Comparison of ENCODE assay signal across 9 cellular contexts in the genomic region with DNA sequence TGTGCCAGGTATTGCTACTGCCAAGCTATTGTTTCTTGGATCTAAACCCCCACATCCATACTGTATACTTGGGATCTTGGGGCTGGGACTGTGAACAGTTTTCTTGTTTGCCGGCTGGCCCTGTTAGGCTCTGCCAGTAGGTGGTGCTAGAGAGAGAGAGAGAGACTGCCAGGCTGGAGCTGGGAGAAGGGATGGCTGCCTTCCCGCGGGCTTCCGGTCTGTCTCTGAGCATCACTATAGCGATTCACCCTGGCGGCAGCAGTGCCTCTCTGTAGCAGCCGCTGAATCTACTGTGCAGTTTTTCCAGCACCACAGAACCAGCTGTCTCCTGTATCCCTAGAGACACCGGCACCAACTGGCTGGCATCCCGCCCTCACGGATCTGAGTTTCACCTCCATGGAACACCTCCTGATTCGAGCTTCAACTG.
A peak's percentile ranks its signal among the peaks of the same experiment; 100 is the strongest.
DNase-seq lines count a peak whose midpoint lies in the region; ATAC-seq and TF ChIP-seq lines count a peak whose summit lies in the region.
"Had no signal": no experiment of that assay in that cellular context is flagged by ENCODE, and none has a peak within 500 bp of the region (broad histone marks: within the 10 kb centered on the region; RNA-seq: fewer than 3 reads in every experiment).

No MANE protein-coding gene starts in this region.

- no peaks in the 10 kb centered on the region for H3K9me3 ChIP-seq in HEK293 (ENCODE audit: control insufficient read depth, insufficient read depth, low read depth, low read length)

- peak; percentile 76; the same call in 1 of the 2 replicates for TF ChIP-seq CTCF in HEK293 (tag by site-specific recombination; IDR thresholded peaks at IDR 0.05)
- TF ChIP-seq CTCF in coronary artery (IDR thresholded peaks at IDR 0.05): peak; percentile 26

- H3K36me3 ChIP-seq in HEK293 (ENCODE audit: control insufficient read depth in 2 of 2, insufficient read depth in 1 of 2, low read length in 2 of 2): no peaks in the 10 kb centered on the region

- DNase-seq in GM04504 (ENCODE audit: low read depth): peak; percentile 2
- DNase-seq in NCI-H2029 (lab: John Stamatoyannopoulos, UW): peak; percentile 61
- DNase-seq in activated CD4-positive, CD25-positive, alpha-beta regulatory T cell treated with anti-CD3 and anti-CD28 coated beads, Interleukin-2, amount 50 U/mL, for 72 hours: peak; percentile 50
- no peak for DNase-seq in coronary artery (ENCODE audit: low spot score)
- peak; percentile 60 for DNase-seq in medulla oblongata (ENCODE audit: extremely low spot score)
- DNase-seq in stimulated activated naive B cell treated with anti-CD40 and anti-IgM and Interleukin-4, amounts not matched to agents 10 μg/mL and 1 μg/mL and 100 μg/mL, for 72 hours: no peak

- H3K27ac ChIP-seq in HEK293 (ENCODE audit: extremely low read depth, low read depth, low read length) (no peak overlapping the region), coronary artery (no peak overlapping the region)

- ATAC-seq in stimulated activated naive B cell treated with anti-CD40 and anti-IgM and Interleukin-4, amounts not matched to agents 10 μg/mL and 1 μg/mL and 100 μg/mL, for 72 hours (replicated peaks): peak; percentile 34
- ATAC-seq in HG03460 (IDR thresholded peaks at IDR 0.05; ENCODE audit: unreplicated experiment): no peak

- H3K4me3 Mint-ChIP-seq in stimulated activated naive B cell treated with anti-CD40 and anti-IgM and Interleukin-4, amounts not matched to agents 10 μg/mL and 1 μg/mL and 100 μg/mL, for 72 hours: no peak overlapping the region
- H3K4me3 Mint-ChIP-seq: central memory CD8-positive, alpha-beta T cell had no signal

- H3K4me1 Mint-ChIP-seq in stimulated activated naive B cell treated with anti-CD40 and anti-IgM and Interleukin-4, amounts not matched to agents 10 μg/mL and 1 μg/mL and 100 μg/mL, for 72 hours: no peaks in the 10 kb centered on the region
- H3K4me1 Mint-ChIP-seq: central memory CD8-positive, alpha-beta T cell had no signal

- no peaks in the 10 kb centered on the region for H3K9me3 Mint-ChIP-seq in stimulated activated naive B cell treated with anti-CD40 and anti-IgM and Interleukin-4, amounts not matched to agents 10 μg/mL and 1 μg/mL and 100 μg/mL, for 72 hours
- H3K9me3 Mint-ChIP-seq: central memory CD8-positive, alpha-beta T cell had no signal

- H3K4me3 ChIP-seq in HEK293 (ENCODE audit: low read depth, low read length): no peak overlapping the region
- no peak overlapping the region for H3K4me3 ChIP-seq in coronary artery

- peaks cover 6 to 46% of the 10 kb centered on the region in 2 donors for H3K27me3 Mint-ChIP-seq in stimulated activated naive B cell treated with anti-CD40 and anti-IgM and Interleukin-4, amounts not matched to agents 10 μg/mL and 1 μg/mL and 100 μg/mL, for 72 hours

- no peaks in the 10 kb centered on the region for H3K36me3 Mint-ChIP-seq in stimulated activated naive B cell treated with anti-CD40 and anti-IgM and Interleukin-4, amounts not matched to agents 10 μg/mL and 1 μg/mL and 100 μg/mL, for 72 hours

- POLR2A ChIA-PET in HEK293 (lab: Yijun Ruan, JAX): no interaction called here

- CTCF ChIA-PET in HEK293 (lab: Yijun Ruan, JAX): interaction anchor here (0.5 to 4.8 kb wide), 66 partner anchors 8 to 1908 kb away, joined by 3 to 61 read pairs (median 4); no protein-coding TSS in a partner anchor

- H3K4me1 ChIP-seq in HEK293 (ENCODE audit: control insufficient read depth, insufficient read depth, low read length): no peaks in the 10 kb centered on the region

- no peak overlapping the region for H3K27ac Mint-ChIP-seq in stimulated activated naive B cell treated with anti-CD40 and anti-IgM and Interleukin-4, amounts not matched to agents 10 μg/mL and 1 μg/mL and 100 μg/mL, for 72 hours

TF ChIP-seq in HEK293, 187 proteins besides CTCF, POLR2A, EP300 and RAD21:
- no peak for TF ChIP-seq ZNF157 (tag by site-specific recombination; IDR thresholded peaks at IDR 0.05)
- 0 out of 2 replicates have a peak, but pooled peaks have one; percentile 58 for TF ChIP-seq ZNF660 (tag by site-specific recombination; IDR thresholded peaks at IDR 0.05)
- peak; percentile 56; the same call in 1 of the 2 replicates for TF ChIP-seq ZBTB17 (tag by site-specific recombination; IDR thresholded peaks at IDR 0.05)
- TF ChIP-seq ZNF830 (tag by site-specific recombination; IDR thresholded peaks at IDR 0.05; ENCODE audit: low read depth): no peak
- TF ChIP-seq SETDB1 (IDR thresholded peaks at IDR 0.05; ENCODE audit: insufficient read length, low read length): peak; percentile 63
- 0 out of 2 replicates have a peak, but pooled peaks have one; percentile 20 for TF ChIP-seq ZBTB21 (tag by site-specific recombination; IDR thresholded peaks at IDR 0.05)
- peak; percentile 79 for TF ChIP-seq ZSCAN30 (tag by site-specific recombination; IDR thresholded peaks at IDR 0.05)
- TF ChIP-seq ZNF785 (tag by site-specific recombination; IDR thresholded peaks at IDR 0.05): 0 out of 2 replicates have a peak, but pooled peaks have one; percentile 33
- TF ChIP-seq, protein P1, sequence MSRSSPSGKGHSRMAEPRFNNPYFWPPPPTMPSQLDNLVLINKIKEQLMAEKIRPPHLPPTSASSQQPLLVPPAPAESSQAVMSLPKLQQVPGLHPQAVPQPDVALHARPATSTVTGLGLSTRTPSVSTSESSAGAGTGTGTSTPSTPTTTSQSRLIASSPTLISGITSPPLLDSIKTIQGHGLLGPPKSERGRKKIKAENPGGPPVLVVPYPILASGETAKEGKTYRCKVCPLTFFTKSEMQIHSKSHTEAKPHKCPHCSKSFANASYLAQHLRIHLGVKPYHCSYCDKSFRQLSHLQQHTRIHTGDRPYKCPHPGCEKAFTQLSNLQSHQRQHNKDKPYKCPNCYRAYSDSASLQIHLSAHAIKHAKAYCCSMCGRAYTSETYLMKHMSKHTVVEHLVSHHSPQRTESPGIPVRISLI (tag by site-specific recombination; IDR thresholded peaks at IDR 0.05): no peak
- TF ChIP-seq IKZF3 (tag by site-specific recombination; IDR thresholded peaks at IDR 0.05): peak; percentile 19; the same call in 1 of the 2 replicates
- peak; percentile 69 for TF ChIP-seq ZNF654 (tag by site-specific recombination; IDR thresholded peaks at IDR 0.05; ENCODE audit: low read depth)
- TF ChIP-seq, protein P2, sequence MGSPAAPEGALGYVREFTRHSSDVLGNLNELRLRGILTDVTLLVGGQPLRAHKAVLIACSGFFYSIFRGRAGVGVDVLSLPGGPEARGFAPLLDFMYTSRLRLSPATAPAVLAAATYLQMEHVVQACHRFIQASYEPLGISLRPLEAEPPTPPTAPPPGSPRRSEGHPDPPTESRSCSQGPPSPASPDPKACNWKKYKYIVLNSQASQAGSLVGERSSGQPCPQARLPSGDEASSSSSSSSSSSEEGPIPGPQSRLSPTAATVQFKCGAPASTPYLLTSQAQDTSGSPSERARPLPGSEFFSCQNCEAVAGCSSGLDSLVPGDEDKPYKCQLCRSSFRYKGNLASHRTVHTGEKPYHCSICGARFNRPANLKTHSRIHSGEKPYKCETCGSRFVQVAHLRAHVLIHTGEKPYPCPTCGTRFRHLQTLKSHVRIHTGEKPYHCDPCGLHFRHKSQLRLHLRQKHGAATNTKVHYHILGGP (tag by site-specific recombination; IDR thresholded peaks at IDR 0.05): no peak
- TF ChIP-seq ZNF121 (tag by site-specific recombination; IDR thresholded peaks at IDR 0.05): peak; percentile 95
- no peak for TF ChIP-seq ZNF221 (tag by site-specific recombination; IDR thresholded peaks at IDR 0.05; ENCODE audit: borderline replicate concordance)
- TF ChIP-seq ZNF792 (tag by site-specific recombination; IDR thresholded peaks at IDR 0.05): no peak

Comparison
In these comparisons a context has a peak if more than half of its experiments do, and no peak if none do; other contexts are left out.
1. DNase-seq: peak in GM04504 (single experiment), NCI-H2029 (single experiment), activated CD4-positive, CD25-positive, alpha-beta regulatory T cell treated with anti-CD3 and anti-CD28 coated beads, Interleukin-2, amount 50 U/mL, for 72 hours (single experiment) and medulla oblongata (single experiment); none in coronary artery (single experiment) and stimulated activated naive B cell treated with anti-CD40 and anti-IgM and Interleukin-4, amounts not matched to agents 10 μg/mL and 1 μg/mL and 100 μg/mL, for 72 hours (single experiment).